Comparison of ENCODE assay signal across 8 cellular contexts in genomic region chr16:19555186-19555937, GRCh38. TPM values are rescaled to one million over a fixed set of nuclear protein-coding genes. Genes with fewer than 3 reads are reported as not detected.
DNase-seq lines count a peak whose midpoint lies in the region; ATAC-seq and TF ChIP-seq lines count a peak whose summit lies in the region.

Gene VPS35L, plus strand, starts transcription at chr16:19555703. Its CDS starts 27 bp downstream, at chr16:19555730.

- peak; percentile 27; the same call in 1 of the 2 replicates for TF ChIP-seq RAD21 in Ishikawa (IDR thresholded peaks at IDR 0.05; ENCODE audit: low read depth)

- H3K27ac ChIP-seq in epithelial cell of prostate: peak within 1 kb of the TSS; percentile 64

- DNase-seq in DMS153 treated with DMSO at 0.1 percent for 48 hours (lab: John Stamatoyannopoulos, UW; ENCODE audit: unreplicated experiment) (peak; percentile 90), OCI-M2 (lab: John Stamatoyannopoulos, UW; ENCODE audit: unreplicated experiment) (peak; percentile 69), epithelial cell of prostate (ENCODE audit: low read depth, low spot score) (peak; percentile 83), mucosa of gallbladder (ENCODE audit: low spot score) (peak; percentile 97)
- DNase-seq in activated T-cell treated with anti-CD3 and anti-CD28 coated beads, Interleukin-2, amount 50 U/mL, for 1 hour: peak; percentile 98
- DNase-seq in stimulated activated CD8-positive, alpha-beta memory T cell treated with anti-CD3 and anti-CD28 coated beads, Interleukin-4, amount 100 ng/mL, for 4 hours (ENCODE audit: low read depth in 2 of 2, low spot score in 1 of 2): peak; percentile 91 to 94

- no peak for TF ChIP-seq EP300 in Ishikawa (IDR thresholded peaks at IDR 0.05; ENCODE audit: borderline replicate concordance)

- peak; percentile 97 for ATAC-seq in GM21529 (IDR thresholded peaks at IDR 0.05; ENCODE audit: unreplicated experiment)

TF ChIP-seq in Ishikawa, 13 proteins besides CTCF, POLR2A, EP300 and RAD21:
- TF ChIP-seq USF1 (IDR thresholded peaks at IDR 0.05) (peak; percentile 79), REST (IDR thresholded peaks at IDR 0.05; ENCODE audit: low read depth) (0 out of 2 replicates have a peak, but pooled peaks have one; percentile 14), CREB1 (IDR thresholded peaks at IDR 0.05; ENCODE audit: low read depth) (peak; percentile 33; the same call in 1 of the 2 replicates), NFIC (IDR thresholded peaks at IDR 0.05) (no peak; the same call in 1 of the 2 replicates), YY1 (IDR thresholded peaks at IDR 0.05; ENCODE audit: low read depth) (peak; percentile 100), TEAD4 (IDR thresholded peaks at IDR 0.05) (no peak), CEBPB (IDR thresholded peaks at IDR 0.05) (no peak), MAX (IDR thresholded peaks at IDR 0.05) (peak; percentile 72; the same call in 1 of the 2 replicates), EGR1 (IDR thresholded peaks at IDR 0.05) (peak; percentile 95), FOXM1 (IDR thresholded peaks at IDR 0.05; ENCODE audit: borderline replicate concordance, low read depth) (no peak), TAF1 (IDR thresholded peaks at IDR 0.05; ENCODE audit: low read depth) (no peak; the same call in 1 of the 2 replicates), ZBTB7A (IDR thresholded peaks at IDR 0.05; ENCODE audit: low read depth) (peak; percentile 25; the same call in 1 of the 2 replicates), TCF12 (IDR thresholded peaks at IDR 0.05; ENCODE audit: low read depth) (peak; percentile 12; the same call in 1 of the 2 replicates)

RNA-seq across cellular contexts. Expression of gene VPS35L, which starts in this region (rescaled TPM):
- 56.8 TPM for total RNA-seq in mucosa of gallbladder

Comparison
In these comparisons a context has a peak if more than half of its experiments do, and no peak if none do; other contexts are left out.
1. Peak in every context shown above with its lines: DNase-seq, ATAC-seq and H3K27ac ChIP-seq.